8 cellular contexts compared by ENCODE assay signal in genomic region chrX:14029039-14029424, GRCh38. TPM values are rescaled to one million over a fixed set of nuclear protein-coding genes. Genes with fewer than 3 reads are reported as not detected.
DNase-seq lines count a peak whose midpoint lies in the region; ATAC-seq, FAIRE-seq and TF ChIP-seq lines count a peak whose summit lies in the region.

No MANE protein-coding gene starts in this region.

- peak; percentile 24 for DNase-seq in DMS79 (lab: John Stamatoyannopoulos, UW)
- peak; percentile 46 to 77 for DNase-seq in NCI-H524 (lab: John Stamatoyannopoulos, UW)
- DNase-seq in naive B cell, result no peak
- DNase-seq in GM10248 (ENCODE audit: extremely low spot score), result no peak
- DNase-seq in NCI-H1436 treated with DMSO at 0.1 percent for 48 hours (lab: John Stamatoyannopoulos, UW), result no peak
- DNase-seq in ACHN, result no peak
- DNase-seq in left lobe of liver (ENCODE audit: low spot score), result no peak

- CTCF ChIA-PET in GM10248 (lab: Yijun Ruan, JAX), result interaction anchor here (0.9 to 2.1 kb wide), 8 partner anchors 9 to 1320 kb away, joined by 3 to 9 read pairs (median 4); no protein-coding TSS in a partner anchor

- ATAC-seq in naive B cell (ENCODE audit: low read depth in 2 of 2), result no peak
- no peak for ATAC-seq in left lobe of liver

- peak overlapping the region; percentile 94 to 100 (median 98) for H3K27ac Mint-ChIP-seq in naive B cell

- H3K9me3 Mint-ChIP-seq in naive B cell, result no peaks in the 10 kb centered on the region

- in situ Hi-C loops in ACHN (cut with HindIII; ENCODE audit: low pct_ligation_motif_present, low pct_unique_long_range_greater_than_20kb, low sequenced_read_pairs), result no loop called here

- peak; percentile 38 for FAIRE-seq in colon (lab: Jason Lieb, UNC)

- peaks cover 8 to 27% (median 9%) of the 10 kb centered on the region in 3 donors for H3K4me1 Mint-ChIP-seq in naive B cell

- peak overlapping the region; percentile 90 to 100 (median 94) for H3K4me3 Mint-ChIP-seq in naive B cell

- POLR2A ChIA-PET in GM10248 (lab: Yijun Ruan, JAX), result no interaction called here

- no peak for TF ChIP-seq CTCF in GM10248 (IDR thresholded peaks at IDR 0.05; ENCODE audit: control extremely low read depth, extremely low read depth, low read depth, missing control alignments)

- no peaks in the 10 kb centered on the region for H3K36me3 Mint-ChIP-seq in naive B cell

- H3K27me3 Mint-ChIP-seq in naive B cell, result peaks cover 0 to 8% (median 6%) of the 10 kb centered on the region in 3 donors

RNA-seq across cellular contexts. Expression of gene GEMIN8, which starts 0.7 kb away (rescaled TPM):
- polyA plus RNA-seq in naive B cell (ENCODE audit: low read depth in 6 of 6), result 10 to 100 TPM; 13.0 to 24.7 (median 20.6) TPM
- 7.5 TPM for total RNA-seq in left lobe of liver

Comparison
In these comparisons a context has a peak if more than half of its experiments do, and no peak if none do; other contexts are left out.
1. DNase-seq: peak in DMS79 (single experiment) and NCI-H524 (2 of 2); none in naive B cell (single experiment), GM10248 (single experiment), NCI-H1436 treated with DMSO at 0.1 percent for 48 hours (single experiment), ACHN (single experiment) and left lobe of liver (single experiment).